Comparison of ENCODE assay signal across 19 cellular contexts in the genomic region with DNA sequence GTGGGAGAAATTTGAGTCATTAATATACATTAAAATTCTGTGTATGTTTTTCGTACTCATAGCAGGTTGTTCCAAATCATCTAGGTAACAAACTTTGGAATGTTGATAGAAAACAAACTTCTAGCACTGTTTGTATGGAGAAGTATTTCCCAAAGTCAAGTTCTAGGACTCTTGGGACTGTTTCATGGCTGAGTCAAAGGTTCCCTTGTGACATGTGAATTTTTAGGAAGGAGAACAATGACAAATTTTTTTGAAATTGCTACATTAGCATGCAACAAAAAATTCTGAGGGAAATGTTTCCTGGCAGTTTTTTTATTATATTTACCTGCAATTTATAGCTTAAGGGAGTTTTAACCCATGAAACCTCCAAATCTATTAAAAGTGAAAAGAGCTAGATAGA.
A peak's percentile ranks its signal among the peaks of the same experiment; 100 is the strongest.
DNase-seq lines count a peak whose midpoint lies in the region; ATAC-seq and TF ChIP-seq lines count a peak whose summit lies in the region.
"Had no signal": no experiment of that assay in that cellular context is flagged by ENCODE, and none has a peak within 500 bp of the region (broad histone marks: within the 10 kb centered on the region; RNA-seq: fewer than 3 reads in every experiment).

No MANE protein-coding gene starts in this region.

- no peak for TF ChIP-seq EP300 in esophagus muscularis mucosa (IDR thresholded peaks at IDR 0.05)

- H3K9me2 ChIP-seq in PC-9 (ENCODE audit: insufficient read depth), result no peaks in the 10 kb centered on the region

- H2AFZ ChIP-seq in PC-9, result no peak overlapping the region

- peaks cover 12% of the 10 kb centered on the region for H3F3A ChIP-seq in PC-9 (ENCODE audit: insufficient read depth, low read depth)

- H3K4me2 ChIP-seq in PC-9, result no peak overlapping the region

- CTCF ChIA-PET in PC-9 (lab: Charles Lee), result interaction anchor here (0.6 to 1.2 kb wide), 2 partner anchors 59 to 649 kb away, joined by 3 to 5 read pairs; no protein-coding TSS in a partner anchor

- POLR2A ChIA-PET in PC-9 (lab: Charles Lee; ENCODE audit: unreplicated experiment), result interaction anchor here (0.7 kb wide), 1 partner anchor 59 kb away, joined by 3 read pairs; no protein-coding TSS in a partner anchor

- BruUV-seq in PC-9 (replicated peaks; lab: Mats Ljungman, UMichigan), result no TSS peak

- intact Hi-C loops in PC-9 (cut with micrococcal nuclease; ENCODE audit: unreplicated experiment) (loop anchor here (5.0 to 10.0 kb wide), 3 partner anchors 65 to 663 kb away; no protein-coding TSS in a partner anchor), dorsolateral prefrontal cortex (cut with DNase I) (loop anchor here in 1 of 2 donors (5.0 kb wide), 1 partner anchor 75 kb away; a partner anchor contains a TSS), esophagus muscularis mucosa (cut with DNase I) (no loop called here)

- DNase-seq in AG10803 (ENCODE audit: low read depth), result peak; percentile 38
- DNase-seq in PC-9, result no peak
- no peak for DNase-seq in dorsolateral prefrontal cortex
- DNase-seq in pons (ENCODE audit: low spot score), result peak; percentile 35
- DNase-seq in esophagus muscularis mucosa (ENCODE audit: extremely low spot score), result no peak
- DNase-seq in H4 (ENCODE audit: low spot score), result no peak
- DNase-seq: CD4-positive, CD25-positive, alpha-beta regulatory T cell; COR-L47; DMS153; H9; HFFc6; Kasumi-1; NCI-H187; NCI-H446; NCI-H526; OCI-M1; RPMI8226; SW 1271 had no signal

- peaks cover 24% of the 10 kb centered on the region for H3K4me1 ChIP-seq in PC-9 (replicated peaks; ENCODE audit: insufficient read depth)
- peaks cover 15 to 76% (median 64%) of the 10 kb centered on the region in 4 donors for H3K4me1 ChIP-seq in esophagus muscularis mucosa

- H3K9me3 ChIP-seq in PC-9 (ENCODE audit: insufficient read depth, low read depth), result no peaks in the 10 kb centered on the region
- H3K9me3 ChIP-seq in esophagus muscularis mucosa, result no peaks in the 10 kb centered on the region

- H3K27ac ChIP-seq in PC-9 (0 out of 2 replicates have a peak overlapping the region, but pooled peaks have one; percentile 2), dorsolateral prefrontal cortex (peak overlapping the region in 40 of 59 donors; percentile 3 to 75 (median 44)), esophagus muscularis mucosa (replicated peaks in 1 of 4) (no peak overlapping the region)

- no peak for TF ChIP-seq CTCF in AG10803 (conservative IDR thresholded peaks at IDR 0.05; ENCODE audit: low read length)
- TF ChIP-seq CTCF in PC-9 (conservative IDR thresholded peaks at IDR 0.05), result no peak
- no peak for TF ChIP-seq CTCF in dorsolateral prefrontal cortex (IDR thresholded peaks at IDR 0.05 in 54 of 56, conservative IDR thresholded peaks at IDR 0.05 in 2 of 56; ENCODE audit: low read depth in 1 of 56, partially characterized antibody in 56 of 56)
- no peak for TF ChIP-seq CTCF in esophagus muscularis mucosa (IDR thresholded peaks at IDR 0.05)

- H3K36me3 ChIP-seq in PC-9 (ENCODE audit: low read depth) (no peaks in the 10 kb centered on the region), esophagus muscularis mucosa (no peaks in the 10 kb centered on the region)

- H3K27me3 ChIP-seq in PC-9 (ENCODE audit: insufficient read depth, low read depth), result no peaks in the 10 kb centered on the region
- no peaks in the 10 kb centered on the region for H3K27me3 ChIP-seq in dorsolateral prefrontal cortex
- no peaks in the 10 kb centered on the region for H3K27me3 ChIP-seq in esophagus muscularis mucosa

- WGBS in esophagus muscularis mucosa, result 82% methylated on average over 1 of the region's 1 CpG

- peaks cover 37% of the 10 kb centered on the region for H3K79me2 ChIP-seq in PC-9 (ENCODE audit: low read depth)

- TF ChIP-seq POLR2A in esophagus muscularis mucosa (IDR thresholded peaks at IDR 0.05; ENCODE audit: low read depth), result no peak

- no peaks in the 10 kb centered on the region for H4K20me1 ChIP-seq in PC-9 (ENCODE audit: insufficient read depth)

- no peak for ATAC-seq in GM21390 (IDR thresholded peaks at IDR 0.05; ENCODE audit: unreplicated experiment)

- no peak overlapping the region for H3K4me3 ChIP-seq in AG10803 (ENCODE audit: low read length)
- no peak overlapping the region for H3K4me3 ChIP-seq in PC-9
- H3K4me3 ChIP-seq in dorsolateral prefrontal cortex, result no peak overlapping the region
- H3K4me3 ChIP-seq in esophagus muscularis mucosa, result no peak overlapping the region

Comparison
In these comparisons a context has a peak if more than half of its experiments do, and no peak if none do; other contexts are left out.
1. DNase-seq: peak in AG10803 (single experiment) and pons (single experiment); none in PC-9 (0 of 2), dorsolateral prefrontal cortex (0 of 10), esophagus muscularis mucosa (single experiment) and H4 (single experiment).
2. H3K27ac ChIP-seq: peak in PC-9 (single experiment) and dorsolateral prefrontal cortex (40 of 59); none in esophagus muscularis mucosa (0 of 4).